ENCODE assay signal across 21 cellular contexts in the genomic region with DNA sequence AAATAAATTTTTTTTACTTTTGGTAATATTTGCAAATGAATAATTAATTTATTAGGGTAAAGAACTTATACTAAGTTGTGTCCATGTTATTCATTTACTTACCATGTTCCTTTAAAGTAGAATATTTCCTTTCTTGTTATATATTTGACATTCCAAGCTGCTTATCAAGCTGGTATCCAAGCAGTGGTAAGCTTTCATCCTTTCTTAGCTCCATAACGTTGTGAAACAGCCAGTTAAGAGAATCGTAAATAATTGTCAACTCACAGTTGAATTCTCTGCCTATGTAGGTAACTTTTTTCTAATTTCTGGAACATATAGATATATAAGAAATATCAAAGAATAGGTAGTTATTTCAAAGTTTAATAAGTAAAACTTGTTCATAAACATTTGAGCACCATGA. TPM values are rescaled to one million over a fixed set of nuclear protein-coding genes. Genes with fewer than 3 reads are reported as not detected.
A peak's percentile ranks its signal among the peaks of the same experiment; 100 is the strongest.
DNase-seq lines count a peak whose midpoint lies in the region; ATAC-seq and TF ChIP-seq lines count a peak whose summit lies in the region.
"Had no signal": no experiment of that assay in that cellular context is flagged by ENCODE, and none has a peak within 500 bp of the region (broad histone marks: within the 10 kb centered on the region; RNA-seq: fewer than 3 reads in every experiment).

No MANE protein-coding gene starts in this region.

- no peak overlapping the region for H2BK5ac ChIP-seq in IMR-90 (ENCODE audit: low read depth, low read length, poor library complexity, severe bottlenecking)

- H2AFZ ChIP-seq in IMR-90 (replicated peaks; ENCODE audit: low read length, poor library complexity), result no peak overlapping the region
- no peak overlapping the region for H2AFZ ChIP-seq in SU-DHL-6 (ENCODE audit: low read depth, low read length, severe bottlenecking)
- no peak overlapping the region for H2AFZ ChIP-seq in PC-9

- no peak overlapping the region for H2BK15ac ChIP-seq in IMR-90 (ENCODE audit: low read depth, low read length)

- H3K9me3 ChIP-seq in IMR-90 (ENCODE audit: control insufficient read depth, insufficient read depth, low read length) (no peaks in the 10 kb centered on the region), SU-DHL-6 (ENCODE audit: insufficient read depth, low read length) (no peaks in the 10 kb centered on the region), PC-9 (ENCODE audit: insufficient read depth, low read depth) (no peaks in the 10 kb centered on the region)
- H3K9me3 ChIP-seq: BLaER1, Caco-2, HAP-1 had no signal

- TF ChIP-seq CTCF in IMR-90 (conservative IDR thresholded peaks at IDR 0.05; ENCODE audit: low read depth, low read length) (no peak), SU-DHL-6 (IDR thresholded peaks at IDR 0.05; ENCODE audit: insufficient read depth, low read length, poor library complexity, severe bottlenecking) (no peak), PC-9 (conservative IDR thresholded peaks at IDR 0.05) (no peak)

- no peak overlapping the region for H4K8ac ChIP-seq in IMR-90 (ENCODE audit: low read depth in 2 of 2, low read length in 2 of 2)

- H3K79me2 ChIP-seq in SU-DHL-6 (ENCODE audit: insufficient read depth, low read length) (no peaks in the 10 kb centered on the region), PC-9 (ENCODE audit: low read depth) (no peaks in the 10 kb centered on the region)

- no peak overlapping the region for H2BK120ac ChIP-seq in IMR-90 (ENCODE audit: low read depth, low read length)

- no peak overlapping the region for H3K56ac ChIP-seq in IMR-90 (ENCODE audit: extremely low read depth, insufficient read depth, low read length)

- no peak overlapping the region for H4K5ac ChIP-seq in IMR-90 (ENCODE audit: low read depth, low read length)

- peak; percentile 14 for DNase-seq in ACHN
- DNase-seq in IMR-90, result peak; percentile 4
- peak; percentile 4 for DNase-seq in kidney tubule cell (ENCODE audit: low spot score)
- DNase-seq in PC-9, result no peak
- no peak for DNase-seq in NCI-H2196 treated with DMSO at 0.1 percent for 48 hours (lab: John Stamatoyannopoulos, UW; ENCODE audit: unreplicated experiment)
- no peak for DNase-seq in NCI-H1105 (lab: John Stamatoyannopoulos, UW)
- no peak for DNase-seq in NCI-H510A (lab: John Stamatoyannopoulos, UW)
- DNase-seq: 8988T; CD4-positive, CD25-positive, alpha-beta regulatory T cell; CD8-positive, alpha-beta T cell; DMS153; DND-41; EL; GF-D8; GOT3; HFFc6 had no signal

- dilution Hi-C loops in IMR-90 (cut with HindIII; ENCODE audit: low sequenced_read_pairs, unreplicated experiment), result no loop called here

- H3K9ac ChIP-seq in IMR-90 (ENCODE audit: low read depth, low read length) (no peak overlapping the region), SU-DHL-6 (ENCODE audit: low read length) (no peak overlapping the region)
- H3K9ac ChIP-seq: BLaER1 had no signal

- no peak overlapping the region for H4K91ac ChIP-seq in IMR-90 (ENCODE audit: insufficient read depth, low read depth, low read length)

- POLR2A ChIA-PET in IMR-90 (lab: Charles Lee; ENCODE audit: unreplicated experiment), result no interaction called here
- POLR2A ChIA-PET in PC-9 (lab: Charles Lee; ENCODE audit: unreplicated experiment), result no interaction called here

- CTCF ChIA-PET in IMR-90 (lab: Yijun Ruan, JAX) (no interaction called here), PC-9 (lab: Charles Lee) (no interaction called here)

- H4K20me1 ChIP-seq in IMR-90 (ENCODE audit: insufficient read depth, low read length) (no peaks in the 10 kb centered on the region), SU-DHL-6 (ENCODE audit: low read depth, low read length) (no peaks in the 10 kb centered on the region), PC-9 (ENCODE audit: insufficient read depth) (no peaks in the 10 kb centered on the region)
- H4K20me1 ChIP-seq: BLaER1 had no signal

- H3K18ac ChIP-seq in IMR-90 (ENCODE audit: low read depth, low read length), result no peak overlapping the region

- H2AK5ac ChIP-seq in IMR-90 (ENCODE audit: low read depth, low read length), result no peak overlapping the region

- no peak overlapping the region for H2BK20ac ChIP-seq in IMR-90 (ENCODE audit: low read depth, low read length)

- H3K27me3 ChIP-seq in IMR-90 (ENCODE audit: control insufficient read depth, insufficient read depth, low read length) (no peaks in the 10 kb centered on the region), SU-DHL-6 (ENCODE audit: low read length) (no peaks in the 10 kb centered on the region), PC-9 (ENCODE audit: insufficient read depth, low read depth) (no peaks in the 10 kb centered on the region)
- H3K27me3 ChIP-seq: BLaER1 had no signal

- no peak overlapping the region for H3K4me3 ChIP-seq in IMR-90 (ENCODE audit: insufficient read depth, low read depth, low read length)
- no peak overlapping the region for H3K4me3 ChIP-seq in SU-DHL-6 (ENCODE audit: insufficient read depth, low read length, poor library complexity, severe bottlenecking)
- no peak overlapping the region for H3K4me3 ChIP-seq in PC-9
- H3K4me3 ChIP-seq: BLaER1, HAP-1 had no signal

- H3K4ac ChIP-seq in IMR-90 (ENCODE audit: low read depth, low read length), result no peak overlapping the region

- H2AK9ac ChIP-seq in IMR-90 (replicated peaks; ENCODE audit: low read depth, low read length, poor library complexity), result no peak overlapping the region

- BruUV-seq in IMR-90 (replicated peaks; lab: Mats Ljungman, UMichigan), result no TSS peak
- no TSS peak for BruUV-seq in PC-9 (replicated peaks; lab: Mats Ljungman, UMichigan)

- TF ChIP-seq POLR2A in IMR-90 (IDR thresholded peaks at IDR 0.05; ENCODE audit: low read depth, low read length), result no peak

- H3K9me2 ChIP-seq in SU-DHL-6 (replicated peaks; ENCODE audit: insufficient read depth, low read length), result no peaks in the 10 kb centered on the region
- no peaks in the 10 kb centered on the region for H3K9me2 ChIP-seq in PC-9 (ENCODE audit: insufficient read depth)

- in situ Hi-C loops in ACHN (cut with HindIII; ENCODE audit: low pct_ligation_motif_present, low pct_unique_long_range_greater_than_20kb, low sequenced_read_pairs) (no loop called here), IMR-90 (cut with MboI; ENCODE audit: low sequenced_read_pairs) (no loop called here)

- no peak overlapping the region for H3K14ac ChIP-seq in IMR-90 (replicated peaks; ENCODE audit: low read depth, low read length)

- 0 out of 2 replicates have a peak, but pooled peaks cover 2% of the 10 kb centered on the region for H3K4me1 ChIP-seq in IMR-90 (ENCODE audit: control insufficient read depth, insufficient read depth, low read length)
- no peaks in the 10 kb centered on the region for H3K4me1 ChIP-seq in PC-9 (replicated peaks; ENCODE audit: insufficient read depth)
- H3K4me1 ChIP-seq: BLaER1, HAP-1 had no signal

- H3F3A ChIP-seq in SU-DHL-6 (ENCODE audit: insufficient read depth), result peaks cover 17% of the 10 kb centered on the region
- no peaks in the 10 kb centered on the region for H3F3A ChIP-seq in PC-9 (ENCODE audit: insufficient read depth, low read depth)

- H3K36me3 ChIP-seq in IMR-90 (ENCODE audit: control insufficient read depth, insufficient read depth, low read length) (peaks cover 18% of the 10 kb centered on the region), SU-DHL-6 (ENCODE audit: low read length) (peaks cover 22% of the 10 kb centered on the region; the same call in 1 of the 2 replicates), PC-9 (ENCODE audit: low read depth) (no peaks in the 10 kb centered on the region; the same call in none of the 2 replicates)

- no peak for TF ChIP-seq RAD21 in IMR-90 (IDR thresholded peaks at IDR 0.05; ENCODE audit: low read length)

- H3K4me2 ChIP-seq in IMR-90 (ENCODE audit: low read depth, low read length) (no peak overlapping the region), SU-DHL-6 (ENCODE audit: low read depth, low read length, poor library complexity, severe bottlenecking) (peak overlapping the region; percentile 18), PC-9 (no peak overlapping the region)
- H3K4me2 ChIP-seq: BLaER1 had no signal

- no peak overlapping the region for H3K27ac ChIP-seq in IMR-90 (ENCODE audit: insufficient read depth, low read length)
- H3K27ac ChIP-seq in SU-DHL-6 (ENCODE audit: low read depth, low read length), result peak overlapping the region; percentile 42; the same call in 1 of the 2 replicates
- H3K27ac ChIP-seq in PC-9, result no peak overlapping the region
- H3K27ac ChIP-seq: BLaER1, C4-2B had no signal

- ATAC-seq in IMR-90 (ENCODE audit: low read depth), result no peak
- ATAC-seq: CD8-positive, alpha-beta T cell had no signal

- no peaks in the 10 kb centered on the region for H3K9me1 ChIP-seq in IMR-90 (ENCODE audit: insufficient read depth, low read length)

- intact Hi-C loops in IMR-90 (cut with micrococcal nuclease), result no loop called here
- intact Hi-C loops in PC-9 (cut with micrococcal nuclease; ENCODE audit: unreplicated experiment), result no loop called here

- no CpG with 5 or more reads among the region's 2 CpGs for WGBS in IMR-90 (ENCODE audit: extremely low coverage in 2 of 2, insufficient read length in 1 of 2), 2 experiments

- H3K23ac ChIP-seq in IMR-90 (ENCODE audit: low read depth, low read length), result no peak overlapping the region

- H3K79me1 ChIP-seq in IMR-90 (ENCODE audit: low read depth in 1 of 2, low read length in 2 of 2), result peaks cover 0 to 3% of the 10 kb centered on the region in 2 experiments; a peak in 1 of 4 replicates

TF ChIP-seq in IMR-90, 13 proteins besides CTCF, POLR2A, EP300 and RAD21 (continues in another document):
- no peak for TF ChIP-seq BHLHE40 (IDR thresholded peaks at IDR 0.05; ENCODE audit: low read depth, low read length)

RNA-seq across cellular contexts. Expression of a gene that starts 36.4 kb away (rescaled TPM):
- total RNA-seq in IMR-90 (2012; rRNA removed), result 34.8 and 63.3 TPM in 2 replicates
- 15.6 and 21.2 TPM in 2 replicates for polyA plus RNA-seq in IMR-90 (2012; rRNA removed)
- 8.2 and 8.3 TPM in 2 replicates for polyA plus RNA-seq in IMR-90 (2012; cell fraction: cytosol; rRNA removed)
- polyA plus RNA-seq in IMR-90 (2012; cell fraction: nucleus; rRNA removed; ENCODE audit: low replicate concordance), result 9.8 and 38.2 TPM in 2 replicates
- 35.2 and 36.0 TPM in 2 replicates for total RNA-seq in PC-9 (2021)

RNA-seq across cellular contexts. Expression of a gene that starts 36.7 kb away (rescaled TPM):
- 160 and 203 TPM in 2 replicates for total RNA-seq in IMR-90 (2012; rRNA removed)
- 77.0 and 83.3 TPM in 2 replicates for polyA plus RNA-seq in IMR-90 (2012; rRNA removed)
- 22.8 and 47.1 TPM in 2 replicates for polyA plus RNA-seq in IMR-90 (2012; cell fraction: cytosol; rRNA removed)
- polyA plus RNA-seq in IMR-90 (2012; cell fraction: nucleus; rRNA removed; ENCODE audit: low replicate concordance), result 12.3 and 33.0 TPM in 2 replicates
- 174 and 248 TPM in 2 replicates for total RNA-seq in PC-9 (2021)

RNA-seq across cellular contexts. Expression of a gene that starts 59.1 kb away (rescaled TPM):
- total RNA-seq in IMR-90 (2012; rRNA removed) (3.8 and 10.8 TPM in 2 replicates), PC-9 (2021) (30.1 and 45.7 TPM in 2 replicates)
- 6.6 and 7.8 TPM in 2 replicates for polyA plus RNA-seq in IMR-90 (2012; rRNA removed)
- polyA plus RNA-seq in IMR-90 (2012; cell fraction: cytosol; rRNA removed), result 1.4 and 7.8 TPM in 2 replicates
- 0.47 and 1.1 TPM in 2 replicates for polyA plus RNA-seq in IMR-90 (2012; cell fraction: nucleus; rRNA removed; ENCODE audit: low replicate concordance)

Comparison
In these comparisons a context has a peak if more than half of its experiments do, and no peak if none do; other contexts are left out.
1. DNase-seq: peak in ACHN (single experiment), IMR-90 (single experiment) and kidney tubule cell (single experiment); none in PC-9 (0 of 2), NCI-H2196 treated with DMSO at 0.1 percent for 48 hours (single experiment), NCI-H1105 (single experiment) and NCI-H510A (single experiment).